Comparison of ENCODE assay signal across 21 cellular contexts in the genomic region with DNA sequence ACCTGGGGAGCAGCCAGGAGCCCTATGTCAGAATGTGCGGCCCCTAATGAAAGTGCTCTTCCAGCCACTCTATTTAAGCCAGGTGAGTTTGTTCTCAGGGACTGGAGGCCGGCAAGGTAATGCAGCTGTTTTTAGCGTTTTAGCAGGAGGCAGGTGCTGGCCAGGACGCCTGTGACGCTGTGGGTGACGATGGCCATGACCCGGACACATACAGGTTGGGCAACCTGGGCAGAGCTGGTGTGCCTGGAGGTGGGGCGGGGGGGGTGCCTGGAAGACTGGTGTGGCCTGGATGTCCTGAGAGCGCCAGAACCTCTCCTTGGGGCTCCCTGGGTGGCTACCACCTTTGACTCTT. TPM values are rescaled to one million over a fixed set of nuclear protein-coding genes. Genes with fewer than 3 reads are reported as not detected.
DNase-seq lines count a peak whose midpoint lies in the region; ATAC-seq and TF ChIP-seq lines count a peak whose summit lies in the region.
"Had no signal": no experiment of that assay in that cellular context is flagged by ENCODE, and none has a peak within 500 bp of the region (broad histone marks: within the 10 kb centered on the region; RNA-seq: fewer than 3 reads in every experiment).

No MANE protein-coding gene starts in this region.

- H3K9ac ChIP-seq in liver (ENCODE audit: low read depth in 1 of 2, low read length in 2 of 2), result peak overlapping the region in 1 of 2 donors; percentile 62
- H3K9ac ChIP-seq: GM23248 had no signal

- H3K27me3 Mint-ChIP-seq in activated T-helper 17 cell treated with anti-CD3 and anti-CD28 coated beads, Interleukin-2, amount 50 U/mL, for 72 hours, result no peaks in the 10 kb centered on the region

- ATAC-seq in right cardiac atrium (no peak), heart right ventricle (no peak), GM21528 (IDR thresholded peaks at IDR 0.05; ENCODE audit: low FRiP score, unreplicated experiment) (no peak)
- ATAC-seq in activated T-helper 17 cell treated with anti-CD3 and anti-CD28 coated beads, Interleukin-2, amount 50 U/mL, for 72 hours (replicated peaks), result no peak
- ATAC-seq: HCT116 had no signal

- peaks cover 4% of the 10 kb centered on the region for H3K4me1 Mint-ChIP-seq in activated T-helper 17 cell treated with anti-CD3 and anti-CD28 coated beads, Interleukin-2, amount 50 U/mL, for 72 hours

- H3K4me3 Mint-ChIP-seq in activated T-helper 17 cell treated with anti-CD3 and anti-CD28 coated beads, Interleukin-2, amount 50 U/mL, for 72 hours, result no peak overlapping the region
- H3K4me3 Mint-ChIP-seq: CD4-positive, alpha-beta memory T cell had no signal

- H3K4me3 ChIP-seq in right cardiac atrium (ENCODE audit: low read length) (no peak overlapping the region), heart right ventricle (no peak overlapping the region), liver (ENCODE audit: low read depth in 1 of 3, low read length in 3 of 3) (no peak overlapping the region), sigmoid colon (no peak overlapping the region)
- H3K4me3 ChIP-seq: GM23248, PC-9 had no signal

- no peaks in the 10 kb centered on the region for H3K36me3 Mint-ChIP-seq in activated T-helper 17 cell treated with anti-CD3 and anti-CD28 coated beads, Interleukin-2, amount 50 U/mL, for 72 hours (ENCODE audit: low read depth)
- H3K36me3 Mint-ChIP-seq: CD4-positive, alpha-beta memory T cell had no signal

- no peak for TF ChIP-seq EP300 in sigmoid colon (IDR thresholded peaks at IDR 0.05)

- 81% methylated on average over 9 of the region's 9 CpGs for WGBS in right cardiac atrium
- WGBS in heart right ventricle, 2 donors, result 84 to 86% methylated on average over 9 of the region's 9 CpGs
- 52% methylated on average over 9 of the region's 9 CpGs for WGBS in liver
- 86 to 88% methylated on average over 9 of the region's 9 CpGs for WGBS in sigmoid colon, 2 donors

- H3K27ac ChIP-seq in right cardiac atrium (ENCODE audit: low read length), result peak overlapping the region; percentile 61
- peak overlapping the region in 2 of 10 donors; percentile 87 to 98 for H3K27ac ChIP-seq in heart right ventricle
- H3K27ac ChIP-seq in liver (ENCODE audit: low read depth in 1 of 2, low read length in 2 of 2), result peak overlapping the region; percentile 84 to 89
- H3K27ac ChIP-seq in sigmoid colon, result peak overlapping the region; percentile 93 to 99 (median 95)
- H3K27ac ChIP-seq: GM23248, HL-60, PC-9 had no signal

- H3K9me3 Mint-ChIP-seq in activated T-helper 17 cell treated with anti-CD3 and anti-CD28 coated beads, Interleukin-2, amount 50 U/mL, for 72 hours, result no peaks in the 10 kb centered on the region
- H3K9me3 Mint-ChIP-seq: CD4-positive, alpha-beta memory T cell had no signal

- intact Hi-C loops in right cardiac atrium (cut with DNase I), result no loop called here
- intact Hi-C loops in heart right ventricle (cut with DNase I), result loop anchor here in 1 of 10 donors (5.0 kb wide), 1 partner anchor 51 kb away; the partner anchor contains the start of gene RBM38
- intact Hi-C loops in sigmoid colon (cut with DNase I), result no loop called here

- peak in 1 of 2 donors; percentile 45 for TF ChIP-seq RAD21 in liver (IDR thresholded peaks at IDR 0.05)

- no peak overlapping the region for H3K27ac Mint-ChIP-seq in activated T-helper 17 cell treated with anti-CD3 and anti-CD28 coated beads, Interleukin-2, amount 50 U/mL, for 72 hours

- H3K36me3 ChIP-seq in heart right ventricle, result no peaks in the 10 kb centered on the region
- no peaks in the 10 kb centered on the region for H3K36me3 ChIP-seq in liver (ENCODE audit: control insufficient read depth in 4 of 4, insufficient read depth in 3 of 4, low read depth in 1 of 4, low read length in 3 of 4)
- H3K36me3 ChIP-seq in sigmoid colon, result no peaks in the 10 kb centered on the region

- TF ChIP-seq CTCF in heart right ventricle (IDR thresholded peaks at IDR 0.05) (no peak), liver (IDR thresholded peaks at IDR 0.05; ENCODE audit: low read depth, low read length, missing input control) (no peak), sigmoid colon (IDR thresholded peaks at IDR 0.05) (no peak)

- H3K9me3 ChIP-seq in right cardiac atrium (ENCODE audit: control insufficient read depth, low read length) (no peaks in the 10 kb centered on the region), heart right ventricle (peaks cover 0 to 15% (median 5%) of the 10 kb centered on the region in 11 donors), liver (ENCODE audit: control insufficient read depth in 4 of 4, low read length in 3 of 4) (no peaks in the 10 kb centered on the region), sigmoid colon (no peaks in the 10 kb centered on the region)

- H3K4me1 ChIP-seq in right cardiac atrium (ENCODE audit: control insufficient read depth, insufficient read depth, low read length) (peaks cover 2% of the 10 kb centered on the region), heart right ventricle (peaks cover 9 to 70% (median 24%) of the 10 kb centered on the region in 9 donors), liver (ENCODE audit: control insufficient read depth in 4 of 4, insufficient read depth in 4 of 4, low read length in 3 of 4) (peaks cover 29 to 49% (median 39%) of the 10 kb centered on the region in 4 donors), sigmoid colon (peaks cover 0 to 81% (median 80%) of the 10 kb centered on the region in 4 donors)

- H3K27me3 ChIP-seq in right cardiac atrium (ENCODE audit: control insufficient read depth, insufficient read depth) (no peaks in the 10 kb centered on the region), heart right ventricle (no peaks in the 10 kb centered on the region), liver (ENCODE audit: control insufficient read depth in 4 of 4, insufficient read depth in 4 of 4, low read length in 3 of 4) (no peaks in the 10 kb centered on the region), sigmoid colon (no peaks in the 10 kb centered on the region)

- peak in 1 of 3 donors; percentile 36 for DNase-seq in right cardiac atrium
- no peak for DNase-seq in heart right ventricle
- no peak for DNase-seq in sigmoid colon
- no peak for DNase-seq in NCI-H345 treated with DMSO at 0.1 percent for 48 hours (lab: John Stamatoyannopoulos, UW; ENCODE audit: unreplicated experiment)
- no peak for DNase-seq in GM19240 (ENCODE audit: insufficient read length, low spot score)
- DNase-seq: AML-193; CD4-positive, alpha-beta memory T cell; DMS79; GM23248; KG1; NCI-H1048; NCI-H146; NCI-H2081 treated with DMSO at 0.1 percent for 48 hours; NCI-H2227 treated with DMSO at 0.1 percent for 48 hours; NCI-H69; PC-9 had no signal

- no peak for TF ChIP-seq POLR2A in sigmoid colon (IDR thresholded peaks at IDR 0.05)

TF ChIP-seq in liver, 16 proteins besides CTCF, POLR2A, EP300 and RAD21 (continues in another document):
- peak; percentile 32 for TF ChIP-seq NR2F2 (IDR thresholded peaks at IDR 0.05)
- TF ChIP-seq GABPA (IDR thresholded peaks at IDR 0.05 in 1 of 2, conservative IDR thresholded peaks at IDR 0.05 in 1 of 2), result no peak
- TF ChIP-seq, protein P1, sequence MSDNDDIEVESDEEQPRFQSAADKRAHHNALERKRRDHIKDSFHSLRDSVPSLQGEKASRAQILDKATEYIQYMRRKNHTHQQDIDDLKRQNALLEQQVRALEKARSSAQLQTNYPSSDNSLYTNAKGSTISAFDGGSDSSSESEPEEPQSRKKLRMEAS (IDR thresholded peaks at IDR 0.05), result peak; percentile 78
- TF ChIP-seq YY1 (IDR thresholded peaks at IDR 0.05), result peak; percentile 58
- peak in 1 of 2 donors; percentile 73 for TF ChIP-seq HNF4A (conservative IDR thresholded peaks at IDR 0.05)
- TF ChIP-seq FOXA1 (IDR thresholded peaks at IDR 0.05), result no peak
- TF ChIP-seq, protein P2, sequence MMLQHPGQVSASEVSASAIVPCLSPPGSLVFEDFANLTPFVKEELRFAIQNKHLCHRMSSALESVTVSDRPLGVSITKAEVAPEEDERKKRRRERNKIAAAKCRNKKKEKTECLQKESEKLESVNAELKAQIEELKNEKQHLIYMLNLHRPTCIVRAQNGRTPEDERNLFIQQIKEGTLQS (IDR thresholded peaks at IDR 0.05), result no peak
- peak; percentile 30 for TF ChIP-seq TAF1 (conservative IDR thresholded peaks at IDR 0.05)
- TF ChIP-seq SP1 (IDR thresholded peaks at IDR 0.05), result peak; percentile 81
- TF ChIP-seq ZBTB33 (IDR thresholded peaks at IDR 0.05), result no peak
- no peak for TF ChIP-seq FOXA2 (IDR thresholded peaks at IDR 0.05)

RNA-seq across cellular contexts. Expression of gene RBM38, which starts 51.7 kb away (rescaled TPM):
- 100 to 1,000 TPM in 1 of 4 donors, 10 to 100 TPM in 3; 82.6 to 143 (median 94.4) TPM for total RNA-seq in right cardiac atrium
- 182 TPM for polyA plus RNA-seq in right cardiac atrium
- 100 to 1,000 TPM in 1 of 10 donors, 10 to 100 TPM in 9; 35.5 to 119 (median 50.2) TPM for total RNA-seq in heart right ventricle
- polyA plus RNA-seq in heart right ventricle, result 100 to 1,000 TPM in 1 of 2 donors, 10 to 100 TPM in 1; 47.6 to 104 TPM
- 100 to 1,000 TPM in 1 of 2 donors, 1 to 10 TPM in 1; 4.4 to 258 TPM for total RNA-seq in liver
- polyA plus RNA-seq in liver, result 1 to 10 TPM; 1.4 to 7.7 TPM
- 10 to 100 TPM; 48.5 to 94.2 (median 78.8) TPM for total RNA-seq in sigmoid colon
- 10 to 100 TPM; 31.4 to 59.9 (median 34.8) TPM for polyA plus RNA-seq in sigmoid colon
- total RNA-seq in activated T-helper 17 cell treated with anti-CD3 and anti-CD28 coated beads, Interleukin-2, amount 50 U/mL, for 72 hours, result 10 to 100 TPM; 63.0 to 64.3 TPM
